Comparison of ENCODE assay signal across 1 cellular context in the genomic region with DNA sequence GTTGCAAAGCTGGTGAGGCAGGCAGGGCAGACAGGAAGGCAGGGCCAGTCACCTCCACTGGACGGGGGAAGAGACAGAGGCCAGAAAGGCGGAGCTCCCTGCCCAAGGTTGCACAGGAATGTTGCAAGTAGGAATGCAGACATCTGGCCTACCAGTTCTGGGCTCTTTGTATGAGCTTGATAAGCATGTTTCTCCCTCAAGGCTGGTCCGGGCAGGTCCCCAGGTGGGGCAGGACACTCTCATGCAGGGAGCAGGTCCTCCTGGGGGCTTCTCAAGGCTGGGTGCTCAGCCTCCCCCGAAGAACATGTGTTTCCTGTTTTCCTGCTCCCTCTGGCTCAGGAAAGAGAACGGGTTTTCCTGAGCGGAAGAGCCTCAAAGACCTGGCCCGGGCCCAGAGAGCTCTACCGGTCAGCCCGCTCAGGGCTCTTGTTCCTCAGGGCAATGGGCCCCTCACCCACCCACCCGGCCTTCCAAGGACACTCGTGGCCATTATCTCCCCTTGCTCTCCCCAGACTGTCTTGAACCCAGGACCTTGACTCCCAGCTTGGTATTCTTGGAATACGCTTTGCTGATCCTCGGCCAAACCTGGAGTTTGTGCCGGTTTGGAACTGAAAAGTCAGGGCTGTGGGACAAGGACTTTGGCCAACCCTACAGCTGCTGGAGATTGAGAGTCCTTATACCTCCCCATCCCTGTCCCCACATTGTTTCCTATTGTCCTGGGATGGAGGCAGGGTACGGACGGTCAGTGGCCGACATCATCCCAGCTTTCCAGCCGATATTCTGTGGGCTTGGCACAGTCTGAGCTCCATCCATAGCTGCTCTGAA.
TF ChIP-seq lines count a peak whose summit lies in the region.

No MANE protein-coding gene starts in this region.

TF ChIP-seq in H1, 55 proteins besides CTCF, POLR2A, EP300 and RAD21 (continued from another document):
- TF ChIP-seq SIX5 (IDR thresholded peaks at IDR 0.05; ENCODE audit: low read depth, low read length) (no peak), CBX5 (IDR thresholded peaks at IDR 0.05; ENCODE audit: low read depth, low read length) (no peak), TBP (IDR thresholded peaks at IDR 0.05; ENCODE audit: low read depth, low read length) (no peak), KDM4A (IDR thresholded peaks at IDR 0.05; ENCODE audit: low read depth, low read length, severe bottlenecking) (no peak), TAF1 (IDR thresholded peaks at IDR 0.05; ENCODE audit: low read depth, low read length) (no peak)
